ENCODE assay signal across 26 cellular contexts in the genomic region with DNA sequence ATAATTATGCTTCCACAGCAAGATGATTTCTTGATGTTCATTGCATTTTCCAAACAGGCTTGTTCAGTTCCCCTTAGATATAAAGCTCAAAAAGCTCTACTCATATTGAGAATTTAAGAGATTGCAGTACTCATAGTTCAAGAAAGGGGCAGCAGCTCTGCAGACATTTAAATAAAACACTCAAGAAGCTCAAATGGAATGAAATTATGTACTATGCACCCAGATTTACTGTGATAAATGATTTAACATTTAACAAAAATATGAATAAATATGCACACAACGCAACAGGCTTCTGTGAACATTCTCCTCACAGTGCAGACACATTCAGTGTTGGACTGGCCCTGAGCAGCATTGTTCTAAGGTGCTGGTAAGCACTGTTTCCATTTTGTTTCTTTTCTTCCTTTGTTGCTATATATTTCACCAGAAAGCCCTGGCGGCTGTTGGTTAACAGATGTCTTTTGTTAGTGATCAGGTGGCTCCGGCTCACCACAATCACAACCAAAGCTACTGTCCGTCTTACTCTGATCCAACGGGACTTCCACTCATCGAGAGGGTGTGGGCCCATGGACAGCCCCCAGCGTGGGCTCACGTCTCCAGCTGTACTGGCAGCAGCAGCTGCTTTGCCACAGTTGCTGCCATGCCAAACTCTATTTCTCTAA.
DNase-seq lines count a peak whose midpoint lies in the region; ATAC-seq and TF ChIP-seq lines count a peak whose summit lies in the region.
"Had no signal": no experiment of that assay in that cellular context is flagged by ENCODE, and none has a peak within 500 bp of the region (broad histone marks: within the 10 kb centered on the region; RNA-seq: fewer than 3 reads in every experiment).

No MANE protein-coding gene starts in this region.

- ATAC-seq in HG03432 (IDR thresholded peaks at IDR 0.05; ENCODE audit: unreplicated experiment) (no peak), GM21447 (IDR thresholded peaks at IDR 0.05; ENCODE audit: unreplicated experiment) (no peak), GM18511 (IDR thresholded peaks at IDR 0.05; ENCODE audit: unreplicated experiment) (no peak)
- ATAC-seq: activated CD8-positive, alpha-beta memory T cell treated with anti-CD3 and anti-CD28 coated beads, Interleukin-2, amount 10 ng/mL, durations not matched to agents 7 days and 5 days; SK-N-SH treated with all-trans-retinoic acid at 6 μM for 48 hours; WTC11 had no signal

- no peaks in the 10 kb centered on the region for H3K79me2 ChIP-seq in OCI-LY1 (ENCODE audit: insufficient read depth, low read length)

- H3K4me3 ChIP-seq in OCI-LY1 (ENCODE audit: low read depth, low read length, poor library complexity, severe bottlenecking), result peak overlapping the region; percentile 28
- peak overlapping the region; percentile 47 for H3K4me3 ChIP-seq in skeletal muscle satellite cell (ENCODE audit: low read length)
- H3K4me3 ChIP-seq in tibial nerve, result no peak overlapping the region
- H3K4me3 ChIP-seq: dorsolateral prefrontal cortex, HAP-1, thoracic aorta had no signal

- peak overlapping the region; percentile 80 for H3K27ac ChIP-seq in OCI-LY1 (ENCODE audit: low read depth, low read length, poor library complexity, severe bottlenecking)
- H3K27ac ChIP-seq in tibial nerve, result no peak overlapping the region
- H3K27ac ChIP-seq: dorsolateral prefrontal cortex, RWPE1, thoracic aorta had no signal

- no peak for TF ChIP-seq EP300 in tibial nerve (IDR thresholded peaks at IDR 0.05)

- H3K36me3 Mint-ChIP-seq in chondrocyte (ENCODE audit: low read depth), result no peaks in the 10 kb centered on the region
- H3K36me3 Mint-ChIP-seq: activated CD8-positive, alpha-beta memory T cell treated with anti-CD3 and anti-CD28 coated beads, Interleukin-2, amount 10 ng/mL, durations not matched to agents 7 days and 5 days; WTC11 had no signal

- no peaks in the 10 kb centered on the region for H3K27me3 Mint-ChIP-seq in chondrocyte (ENCODE audit: low read depth)
- H3K27me3 Mint-ChIP-seq: activated CD4-positive, alpha-beta T cell treated with anti-CD3 and anti-CD28 coated beads, Interleukin-2, amount 10 ng/mL, durations not matched to agents 7 days and 5 days; activated CD8-positive, alpha-beta memory T cell treated with anti-CD3 and anti-CD28 coated beads, Interleukin-2, amount 10 ng/mL, durations not matched to agents 7 days and 5 days; CD4-positive, alpha-beta T cell; stimulated activated naive CD8-positive, alpha-beta T cell treated with anti-CD3 and anti-CD28 coated beads, Interleukin-15, Interleukin-2, amounts not matched to agents 100 ng/mL and 50 ng/mL, for 24 hours had no signal

- H2AFZ ChIP-seq in OCI-LY1 (ENCODE audit: low read length), result peak overlapping the region; percentile 51

- no peak for TF ChIP-seq POLR2A in tibial nerve (IDR thresholded peaks at IDR 0.05)

- DNase-seq in chondrocyte (ENCODE audit: low spot score), result no peak
- no peak for DNase-seq in tibial nerve (ENCODE audit: low spot score in 2 of 2)
- DNase-seq: activated CD4-positive, alpha-beta T cell treated with anti-CD3 and anti-CD28 coated beads, Interleukin-2, amount 10 ng/mL, durations not matched to agents 7 days and 5 days; activated CD8-positive, alpha-beta memory T cell treated with anti-CD3 and anti-CD28 coated beads, Interleukin-2, amount 10 ng/mL, durations not matched to agents 7 days and 5 days; activated naive CD4-positive, alpha-beta T cell; activated T-cell treated with anti-CD3 and anti-CD28 coated beads, Interleukin-2, amount 50 U/mL, for 48 hours; CD4-positive, alpha-beta T cell; dorsolateral prefrontal cortex; KG1; NCI-H1092; NCI-H187 treated with DMSO at 0.1 percent for 48 hours; NCI-H524 treated with DMSO at 0.1 percent for 48 hours; occipital lobe had no signal

- H3K4me2 ChIP-seq in OCI-LY1 (ENCODE audit: low read length) (peak overlapping the region; percentile 42), skeletal muscle satellite cell (ENCODE audit: low read length) (peak overlapping the region; percentile 64)

- no peaks in the 10 kb centered on the region for H3K4me1 Mint-ChIP-seq in chondrocyte (ENCODE audit: low read depth)
- H3K4me1 Mint-ChIP-seq: activated CD4-positive, alpha-beta T cell treated with anti-CD3 and anti-CD28 coated beads, Interleukin-2, amount 10 ng/mL, durations not matched to agents 7 days and 5 days; activated CD8-positive, alpha-beta memory T cell treated with anti-CD3 and anti-CD28 coated beads, Interleukin-2, amount 10 ng/mL, durations not matched to agents 7 days and 5 days; WTC11 had no signal

- H3K9me3 ChIP-seq in OCI-LY1 (ENCODE audit: low read length) (no peaks in the 10 kb centered on the region; the same call in 1 of the 2 replicates), skeletal muscle satellite cell (replicated peaks; ENCODE audit: low read length) (no peaks in the 10 kb centered on the region), tibial nerve (no peaks in the 10 kb centered on the region)
- H3K9me3 ChIP-seq: HAP-1, thoracic aorta had no signal

- peaks cover 26% of the 10 kb centered on the region for H3K9me3 Mint-ChIP-seq in chondrocyte (ENCODE audit: low read depth)

- H3K27me3 ChIP-seq in OCI-LY1 (ENCODE audit: insufficient read depth, low read length) (no peaks in the 10 kb centered on the region), skeletal muscle satellite cell (ENCODE audit: control insufficient read depth, insufficient read depth, low read length) (no peaks in the 10 kb centered on the region), tibial nerve (no peaks in the 10 kb centered on the region)
- H3K27me3 ChIP-seq: dorsolateral prefrontal cortex had no signal

- no peak overlapping the region for H3K27ac Mint-ChIP-seq in chondrocyte (ENCODE audit: unreplicated experiment)
- H3K27ac Mint-ChIP-seq: activated CD4-positive, alpha-beta T cell treated with anti-CD3 and anti-CD28 coated beads, Interleukin-2, amount 10 ng/mL, durations not matched to agents 7 days and 5 days; activated CD8-positive, alpha-beta memory T cell treated with anti-CD3 and anti-CD28 coated beads, Interleukin-2, amount 10 ng/mL, durations not matched to agents 7 days and 5 days; CD4-positive, alpha-beta T cell; stimulated activated naive CD8-positive, alpha-beta T cell treated with anti-CD3 and anti-CD28 coated beads, Interleukin-15, Interleukin-2, amounts not matched to agents 100 ng/mL and 50 ng/mL, for 24 hours; T-helper 2 cell treated with Interferon-gamma antibody and Interleukin-4, amounts not matched to agents 5 μg/mL and 100 μg/mL, for 36 hours; WTC11 had no signal

- H3K9ac ChIP-seq in OCI-LY1 (ENCODE audit: low read length), result peak overlapping the region; percentile 22
- H3K9ac ChIP-seq in skeletal muscle satellite cell (ENCODE audit: low read depth, low read length), result no peak overlapping the region

- no peaks in the 10 kb centered on the region for H3F3A ChIP-seq in OCI-LY1 (ENCODE audit: insufficient read depth, low read length)

- H3K4me3 Mint-ChIP-seq in chondrocyte (ENCODE audit: unreplicated experiment), result no peak overlapping the region
- H3K4me3 Mint-ChIP-seq: activated CD4-positive, alpha-beta T cell treated with anti-CD3 and anti-CD28 coated beads, Interleukin-2, amount 10 ng/mL, durations not matched to agents 7 days and 5 days; activated CD8-positive, alpha-beta memory T cell treated with anti-CD3 and anti-CD28 coated beads, Interleukin-2, amount 10 ng/mL, durations not matched to agents 7 days and 5 days; CD4-positive, alpha-beta T cell; stimulated activated naive CD8-positive, alpha-beta T cell treated with anti-CD3 and anti-CD28 coated beads, Interleukin-15, Interleukin-2, amounts not matched to agents 100 ng/mL and 50 ng/mL, for 24 hours; T-helper 2 cell treated with Interferon-gamma antibody and Interleukin-4, amounts not matched to agents 5 μg/mL and 100 μg/mL, for 36 hours; WTC11 had no signal

- H3K36me3 ChIP-seq in OCI-LY1 (ENCODE audit: insufficient read depth, low read length) (no peaks in the 10 kb centered on the region), skeletal muscle satellite cell (ENCODE audit: insufficient read depth, low read length) (no peaks in the 10 kb centered on the region), tibial nerve (no peaks in the 10 kb centered on the region)
- H3K36me3 ChIP-seq: HAP-1, thoracic aorta had no signal

- WGBS in tibial nerve, 2 donors, result 77 to 86% methylated on average over 8 of the region's 8 CpGs

- H3K4me1 ChIP-seq in OCI-LY1 (ENCODE audit: insufficient read depth, low read length, severe bottlenecking), result peaks cover 37% of the 10 kb centered on the region
- H3K4me1 ChIP-seq in skeletal muscle satellite cell (ENCODE audit: control insufficient read depth, insufficient read depth, low read length), result no peaks in the 10 kb centered on the region
- H3K4me1 ChIP-seq in tibial nerve, result no peaks in the 10 kb centered on the region
- H3K4me1 ChIP-seq: HAP-1 had no signal

- no peaks in the 10 kb centered on the region for H3K9me2 ChIP-seq in OCI-LY1 (ENCODE audit: low read depth, low read length)

- H4K20me1 ChIP-seq in OCI-LY1 (ENCODE audit: insufficient read depth, low read length), result no peaks in the 10 kb centered on the region

- TF ChIP-seq CTCF in LNCAP (IDR thresholded peaks at IDR 0.05) (peak; percentile 20; the same call in 1 of the 2 replicates), OCI-LY1 (IDR thresholded peaks at IDR 0.05; ENCODE audit: low read length) (peak; percentile 48; the same call in 1 of the 2 replicates), chondrocyte (IDR thresholded peaks at IDR 0.05) (peak; percentile 37), tibial nerve (IDR thresholded peaks at IDR 0.05) (no peak)

Comparison
In these comparisons a context has a peak if more than half of its experiments do, and no peak if none do; other contexts are left out.
1. CTCF ChIP-seq: peak in LNCAP (single experiment), OCI-LY1 (single experiment) and chondrocyte (single experiment); none in tibial nerve (0 of 5).
2. H3K4me3 ChIP-seq: peak in OCI-LY1 (single experiment) and skeletal muscle satellite cell (single experiment); none in tibial nerve (0 of 4).